Comparison of ENCODE assay signal across 9 cellular contexts in the genomic region with DNA sequence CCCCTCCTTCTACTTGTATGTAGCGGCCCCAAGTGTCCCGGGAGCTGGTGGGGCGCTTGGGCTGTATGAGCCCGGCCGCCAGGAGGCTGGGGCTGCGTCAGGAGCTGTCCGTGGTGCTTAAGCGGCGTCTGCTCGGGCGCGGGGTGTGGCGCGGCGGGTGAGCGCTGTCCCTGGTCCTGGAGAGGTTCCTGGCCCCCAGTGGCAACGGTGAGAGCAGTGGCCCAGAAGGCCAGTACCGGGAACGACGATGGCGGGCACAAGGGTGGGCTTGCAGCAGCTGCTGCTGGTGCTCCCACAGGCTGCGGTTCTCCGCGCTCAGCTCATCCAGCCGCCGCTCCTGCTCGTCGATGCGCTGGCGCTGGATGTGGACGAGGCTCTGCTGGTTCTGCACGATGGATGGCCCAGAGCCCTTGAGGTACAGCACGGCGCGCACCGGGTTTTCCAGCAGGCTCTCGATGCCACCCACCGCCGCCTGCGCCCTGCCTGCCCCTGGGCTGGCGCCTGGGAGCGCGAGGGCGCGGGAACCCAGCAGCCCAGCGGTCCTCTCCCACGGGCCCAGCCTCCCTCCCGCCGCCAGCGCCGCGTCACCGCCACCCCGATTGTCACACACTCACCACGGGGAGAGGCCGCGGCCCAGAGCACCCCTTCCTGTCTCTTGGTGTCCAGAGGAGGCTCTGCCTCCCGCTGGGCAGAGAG. TPM values are rescaled to one million over a fixed set of nuclear protein-coding genes. Genes with fewer than 3 reads are reported as not detected.
DNase-seq lines count a peak whose midpoint lies in the region; ATAC-seq and TF ChIP-seq lines count a peak whose summit lies in the region.
"Had no signal": no experiment of that assay in that cellular context is flagged by ENCODE, and none has a peak within 500 bp of the region (broad histone marks: within the 10 kb centered on the region; RNA-seq: fewer than 3 reads in every experiment).

No MANE protein-coding gene starts in this region.

- no peaks in the 10 kb centered on the region for H4K20me1 ChIP-seq in GM23338 (replicated peaks; ENCODE audit: insufficient read depth)
- H4K20me1 ChIP-seq in neural cell (ENCODE audit: insufficient read depth) = no peaks in the 10 kb centered on the region

- H3K4me2 ChIP-seq in GM23338 (peak overlapping the region; percentile 80), neural cell (ENCODE audit: low read length) (no peak overlapping the region)

- H3K9me3 ChIP-seq in Panc1 (ENCODE audit: control insufficient read depth, insufficient read depth, low read depth, low read length) (no peaks in the 10 kb centered on the region), neural cell (ENCODE audit: low read length) (no peaks in the 10 kb centered on the region)
- H3K9me3 ChIP-seq: ascending aorta had no signal

- POLR2A ChIA-PET in Panc1 (lab: Charles Lee) = no interaction called here

- H3K79me2 ChIP-seq in GM23338 (replicated peaks; ENCODE audit: insufficient read depth) (no peaks in the 10 kb centered on the region), neural cell (replicated peaks; ENCODE audit: insufficient read depth, low read length) (no peaks in the 10 kb centered on the region)

- no peak overlapping the region for H3K27ac Mint-ChIP-seq in GM23338

- DNase-seq in GM23338 (ENCODE audit: low spot score) = peak; percentile 93
- DNase-seq in Panc1 (ENCODE audit: low read depth, low spot score) = no peak
- DNase-seq in activated T-helper 1 cell treated with Interleukin-2 at 50 U/mL for 16 hours (ENCODE audit: low read depth) = peak; percentile 60
- DNase-seq in fibroblast of peridontal ligament (ENCODE audit: extremely low read depth) = peak; percentile 48
- peak; percentile 49 to 86 (median 74) for DNase-seq in stimulated activated naive CD4-positive, alpha-beta T cell (lab: John Stamatoyannopoulos, UW)

- TF ChIP-seq EP300 in neural cell (conservative IDR thresholded peaks at IDR 0.05; ENCODE audit: poor library complexity, severe bottlenecking) = no peak

- H3K4me1 ChIP-seq in GM23338 (ENCODE audit: insufficient read depth) = peaks cover 64% of the 10 kb centered on the region
- H3K4me1 ChIP-seq in Panc1 (ENCODE audit: control insufficient read depth, insufficient read depth, low read length) = no peaks in the 10 kb centered on the region
- H3K4me1 ChIP-seq: ascending aorta had no signal

- H3K27me3 ChIP-seq in GM23338 (ENCODE audit: insufficient read depth) (peaks cover 18% of the 10 kb centered on the region), Panc1 (ENCODE audit: control insufficient read depth, insufficient read depth, low read length) (peaks cover 8% of the 10 kb centered on the region), neural cell (ENCODE audit: insufficient read depth, low read depth, low read length) (peaks cover 42% of the 10 kb centered on the region)
- H3K27me3 ChIP-seq: ascending aorta had no signal

- TF ChIP-seq RAD21 in neural cell (conservative IDR thresholded peaks at IDR 0.05) = no peak

- 0 out of 4 replicates have a peak, but pooled peaks of 1 of the 2 experiments have one; percentile 7 for TF ChIP-seq CTCF in GM23338 (conservative IDR thresholded peaks at IDR 0.05; ENCODE audit: low read depth in 2 of 2)
- TF ChIP-seq CTCF in Panc1 (IDR thresholded peaks at IDR 0.05) = no peak
- no peak for TF ChIP-seq CTCF in neural cell (IDR thresholded peaks at IDR 0.05; ENCODE audit: poor library complexity, severe bottlenecking)

- CTCF ChIA-PET in Panc1 (lab: Charles Lee) = interaction anchor here (1.6 kb wide), 1 partner anchor 31 kb away, joined by 7 read pairs; no protein-coding TSS in a partner anchor

- peaks cover 15% of the 10 kb centered on the region for H3K27me3 Mint-ChIP-seq in GM23338 (ENCODE audit: insufficient read depth, low read depth, poor library complexity)

- BruUV-seq in Panc1 (replicated peaks; lab: Mats Ljungman, UMichigan) = no TSS peak

- H3F3A ChIP-seq in GM23338 (replicated peaks; ENCODE audit: low read depth) (no peaks in the 10 kb centered on the region), neural cell (ENCODE audit: insufficient read depth, low read length, poor library complexity, severe bottlenecking) (no peaks in the 10 kb centered on the region)

- H3K4me3 Mint-ChIP-seq in GM23338 = peak overlapping the region; percentile 62; the same call in 2 of the 3 replicates

- peaks cover 60% of the 10 kb centered on the region for H3K4me1 Mint-ChIP-seq in GM23338

- in situ Hi-C loops in Panc1 (cut with HindIII; ENCODE audit: low pct_unique_long_range_greater_than_20kb, low sequenced_read_pairs) = no loop called here

- no peaks in the 10 kb centered on the region for H3K36me3 Mint-ChIP-seq in GM23338 (ENCODE audit: low read depth)

- H3K36me3 ChIP-seq in GM23338 (ENCODE audit: insufficient read depth) (no peaks in the 10 kb centered on the region), Panc1 (ENCODE audit: control insufficient read depth, insufficient read depth, low read length) (no peaks in the 10 kb centered on the region), neural cell (ENCODE audit: insufficient read depth, low read length) (no peaks in the 10 kb centered on the region)
- H3K36me3 ChIP-seq: ascending aorta had no signal

- no peak overlapping the region for H2AFZ ChIP-seq in GM23338
- H2AFZ ChIP-seq in neural cell (ENCODE audit: low read depth, low read length) = no peak overlapping the region

- peak; percentile 90 for ATAC-seq in GM23338
- ATAC-seq in Panc1 = peak; percentile 70
- ATAC-seq in GM21367 (IDR thresholded peaks at IDR 0.05; ENCODE audit: unreplicated experiment) = no peak
- no peak for ATAC-seq in HG02588 (IDR thresholded peaks at IDR 0.05; ENCODE audit: unreplicated experiment)

- intact Hi-C loops in Panc1 (cut with micrococcal nuclease; ENCODE audit: unreplicated experiment) = no loop called here

- H3K9me2 ChIP-seq in GM23338 (ENCODE audit: insufficient read depth) (0 out of 2 replicates have a peak, but pooled peaks cover 3% of the 10 kb centered on the region), neural cell (ENCODE audit: insufficient read depth, low read length) (no peaks in the 10 kb centered on the region)

- H3K9ac ChIP-seq in neural cell (ENCODE audit: low read length) = no peak overlapping the region

- H3K4me3 ChIP-seq in GM23338 = peak overlapping the region; percentile 53
- no peak overlapping the region for H3K4me3 ChIP-seq in Panc1 (ENCODE audit: low read depth in 2 of 2, low read length in 2 of 2)
- peak overlapping the region; percentile 59 for H3K4me3 ChIP-seq in neural cell (ENCODE audit: low read length)
- H3K4me3 ChIP-seq: ascending aorta had no signal

- no peaks in the 10 kb centered on the region; the same call in 2 of the 3 replicates for H3K9me3 Mint-ChIP-seq in GM23338

- H3K27ac ChIP-seq in GM23338 (ENCODE audit: low read depth) = no peak overlapping the region
- no peak overlapping the region for H3K27ac ChIP-seq in Panc1 (ENCODE audit: low read length)
- H3K27ac ChIP-seq in neural cell (ENCODE audit: low read length) = no peak overlapping the region
- H3K27ac ChIP-seq: ascending aorta had no signal

TF ChIP-seq in GM23338, 12 proteins besides CTCF, POLR2A, EP300 and RAD21 (continues in another document):
- TF ChIP-seq JUNB (IDR thresholded peaks at IDR 0.05; ENCODE audit: unreplicated experiment) = no peak
- TF ChIP-seq ZNF114 (CRISPR knock-in tag; IDR thresholded peaks at IDR 0.05) = peak; percentile 97
- no peak for TF ChIP-seq STAT1 (IDR thresholded peaks at IDR 0.05; ENCODE audit: unreplicated experiment)
- no peak for TF ChIP-seq EZH2 (IDR thresholded peaks at IDR 0.05; ENCODE audit: low read depth, unreplicated experiment)
- TF ChIP-seq, protein P1, sequence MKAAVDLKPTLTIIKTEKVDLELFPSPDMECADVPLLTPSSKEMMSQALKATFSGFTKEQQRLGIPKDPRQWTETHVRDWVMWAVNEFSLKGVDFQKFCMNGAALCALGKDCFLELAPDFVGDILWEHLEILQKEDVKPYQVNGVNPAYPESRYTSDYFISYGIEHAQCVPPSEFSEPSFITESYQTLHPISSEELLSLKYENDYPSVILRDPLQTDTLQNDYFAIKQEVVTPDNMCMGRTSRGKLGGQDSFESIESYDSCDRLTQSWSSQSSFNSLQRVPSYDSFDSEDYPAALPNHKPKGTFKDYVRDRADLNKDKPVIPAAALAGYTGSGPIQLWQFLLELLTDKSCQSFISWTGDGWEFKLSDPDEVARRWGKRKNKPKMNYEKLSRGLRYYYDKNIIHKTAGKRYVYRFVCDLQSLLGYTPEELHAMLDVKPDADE (IDR thresholded peaks at IDR 0.05) = no peak
- peak; percentile 54; the same call in 1 of the 2 replicates for TF ChIP-seq ZNF331 (CRISPR knock-in tag; IDR thresholded peaks at IDR 0.05; ENCODE audit: low read depth)

TF ChIP-seq in neural cell, 6 proteins besides CTCF, POLR2A, EP300 and RAD21 (continues in another document):
- TF ChIP-seq TAF1 (IDR thresholded peaks at IDR 0.05; ENCODE audit: low read depth) (no peak), SMC3 (conservative IDR thresholded peaks at IDR 0.05; ENCODE audit: poor library complexity) (no peak)

RNA-seq across cellular contexts. Expression of a gene that starts 41.9 kb away (rescaled TPM):
- total RNA-seq in GM23338 (2014; rRNA removed; shearing (Covaris generic)) = 203 and 223 TPM in 2 replicates
- polyA plus RNA-seq in GM23338 (2016; fragmentation: Nextera tagmentation; extraction: Ambion mirVana) (117 and 126 TPM in 2 replicates), neural cell (102 and 112 TPM in 2 replicates)
- total RNA-seq in Panc1 (2021; ENCODE audit: unreplicated experiment) = 64.9 TPM
- 82.4 TPM for polyA plus RNA-seq in Panc1 (2012; ENCODE audit: insufficient read length)
- 84.0 and 94.0 TPM in 2 replicates for polyA minus RNA-seq in neural cell

RNA-seq across cellular contexts. Expression of a gene that starts 59.6 kb away (rescaled TPM):
- 17.3 and 19.8 TPM in 2 replicates for total RNA-seq in GM23338 (2014; rRNA removed; shearing (Covaris generic))
- polyA plus RNA-seq in GM23338 (2016; fragmentation: Nextera tagmentation; extraction: Ambion mirVana) (32.6 and 41.2 TPM in 2 replicates), neural cell (21.6 and 22.2 TPM in 2 replicates)
- total RNA-seq in Panc1 (2021; ENCODE audit: unreplicated experiment) = 17.4 TPM
- polyA plus RNA-seq in Panc1 (2012; ENCODE audit: insufficient read length) = 21.8 TPM
- 20.5 and 25.1 TPM in 2 replicates for polyA minus RNA-seq in neural cell

Comparison
In these comparisons a context has a peak if more than half of its experiments do, and no peak if none do; other contexts are left out.
1. ATAC-seq: peak in GM23338 (single experiment) and Panc1 (single experiment); none in GM21367 (single experiment) and HG02588 (single experiment).
2. H3K4me3 ChIP-seq: peak in GM23338 (single experiment) and neural cell (single experiment); none in Panc1 (0 of 2).